ENCODE assay signal across 8 cellular contexts in genomic region chr14:53306267-53306721, GRCh38.
DNase-seq lines count a peak whose midpoint lies in the region; ATAC-seq, FAIRE-seq and TF ChIP-seq lines count a peak whose summit lies in the region.

No MANE protein-coding gene starts in this region.

- H3K9me3 ChIP-seq in SJSA1 (replicated peaks) (no peaks in the 10 kb centered on the region), astrocyte (ENCODE audit: insufficient read depth, low read depth, low read length) (no peaks in the 10 kb centered on the region), right cardiac atrium (ENCODE audit: control insufficient read depth, low read length) (no peaks in the 10 kb centered on the region)

- WGBS in right cardiac atrium, result 5% methylated on average over 11 of the region's 11 CpGs

- no peaks in the 10 kb centered on the region for H3K27me3 Mint-ChIP-seq in astrocyte (ENCODE audit: low read depth, unreplicated experiment)

- FAIRE-seq in astrocyte (lab: Jason Lieb, UNC), result no peak

- H3K36me3 Mint-ChIP-seq in astrocyte (ENCODE audit: low read depth, unreplicated experiment), result peaks cover 2% of the 10 kb centered on the region

- peaks cover 36% of the 10 kb centered on the region for H3K4me1 Mint-ChIP-seq in astrocyte (ENCODE audit: low read depth, unreplicated experiment)

- peak overlapping the region; percentile 84 for H3K4me2 ChIP-seq in astrocyte (ENCODE audit: low read length)

- peak overlapping the region; percentile 37 for H2AFZ ChIP-seq in astrocyte (ENCODE audit: low read depth, low read length)

- H3K9ac ChIP-seq in astrocyte (ENCODE audit: low read length), result peak overlapping the region; percentile 61

- peak; percentile 59 for DNase-seq in ELR (ENCODE audit: low read depth)
- peak; percentile 39 for DNase-seq in KG1 (lab: John Stamatoyannopoulos, UW)
- DNase-seq in SJSA1 (ENCODE audit: low read depth in 1 of 2, low spot score in 2 of 2), result peak in 1 of 2 experiments; percentile 35
- peak; percentile 88 for DNase-seq in astrocyte (ENCODE audit: low read depth)
- DNase-seq in right cardiac atrium, result peak; percentile 45 to 82 (median 62)
- peak; percentile 72 for DNase-seq in retina

- ATAC-seq in right cardiac atrium, result peak; percentile 81 to 83
- ATAC-seq in HG02938 (IDR thresholded peaks at IDR 0.05; ENCODE audit: unreplicated experiment), result no peak
- ATAC-seq in HG03565 (IDR thresholded peaks at IDR 0.05; ENCODE audit: unreplicated experiment), result no peak

- H3K4me1 ChIP-seq in SJSA1 (replicated peaks) (peaks cover 5% of the 10 kb centered on the region), astrocyte (ENCODE audit: insufficient read depth, low read length) (no peaks in the 10 kb centered on the region), right cardiac atrium (ENCODE audit: control insufficient read depth, insufficient read depth, low read length) (peaks cover 2% of the 10 kb centered on the region)

- H3K27ac Mint-ChIP-seq in astrocyte (ENCODE audit: unreplicated experiment), result peak overlapping the region; percentile 81

- no peaks in the 10 kb centered on the region for H3K36me3 ChIP-seq in SJSA1
- H3K36me3 ChIP-seq in astrocyte (ENCODE audit: insufficient read depth, low read length), result no peaks in the 10 kb centered on the region

- intact Hi-C loops in right cardiac atrium (cut with DNase I), result loop anchor here in 1 of 4 donors (10.0 kb wide), 1 partner anchor 481 kb away; no protein-coding TSS in a partner anchor

- peaks cover 4% of the 10 kb centered on the region for H3K9me3 Mint-ChIP-seq in astrocyte (ENCODE audit: unreplicated experiment)

- H4K20me1 ChIP-seq in astrocyte (ENCODE audit: insufficient read depth, low read length), result no peaks in the 10 kb centered on the region

- H3K4me3 ChIP-seq in SJSA1 (peak overlapping the region; percentile 22), astrocyte (ENCODE audit: insufficient read depth, low read depth, low read length) (peak overlapping the region; percentile 61), right cardiac atrium (ENCODE audit: low read length) (peak overlapping the region; percentile 76)

- H3K27ac ChIP-seq in SJSA1 (no peak overlapping the region), astrocyte (ENCODE audit: low read depth, low read length) (no peak overlapping the region), right cardiac atrium (ENCODE audit: low read length) (no peak overlapping the region)

- H3K27me3 ChIP-seq in SJSA1 (replicated peaks), result no peaks in the 10 kb centered on the region
- H3K27me3 ChIP-seq in astrocyte (ENCODE audit: insufficient read depth, low read length), result peaks cover 5% of the 10 kb centered on the region
- H3K27me3 ChIP-seq in right cardiac atrium (ENCODE audit: control insufficient read depth, insufficient read depth), result no peaks in the 10 kb centered on the region

- peak; percentile 82 for TF ChIP-seq CTCF in astrocyte (IDR thresholded peaks at IDR 0.05; ENCODE audit: insufficient read depth, low read depth, low read length)

- no peaks in the 10 kb centered on the region for H3K79me2 ChIP-seq in astrocyte (ENCODE audit: insufficient read depth, low read length)

- H3K4me3 Mint-ChIP-seq in astrocyte (ENCODE audit: unreplicated experiment), result no peak overlapping the region

Comparison
In these comparisons a context has a peak if more than half of its experiments do, and no peak if none do; other contexts are left out.
1. H3K4me3 ChIP-seq: peak in every context shown above with its lines; median percentile 76 in right cardiac atrium; 61 in astrocyte; 22 in SJSA1.
2. ATAC-seq: peak in right cardiac atrium (2 of 2); none in HG02938 (single experiment) and HG03565 (single experiment).